In the genomic region with DNA sequence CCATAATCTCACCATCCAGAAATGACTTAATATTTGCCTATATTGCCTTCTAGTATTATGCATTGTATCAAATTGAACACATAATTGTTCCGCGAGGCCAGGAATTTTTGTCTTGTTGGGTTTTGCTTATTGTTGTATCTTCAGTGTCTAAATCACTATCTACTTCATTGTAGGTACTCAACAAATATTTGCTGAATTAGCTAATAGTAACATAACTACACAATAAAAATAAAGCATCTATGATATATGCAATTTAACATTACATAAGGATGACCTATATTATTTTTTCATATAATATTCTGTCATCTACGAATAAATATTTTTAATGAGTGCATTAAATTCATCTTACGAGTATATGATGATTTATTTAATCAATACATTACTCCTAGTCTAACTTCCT, we compare ENCODE assay signal across 10 cellular contexts.
"Had no signal": no experiment of that assay in that cellular context is flagged by ENCODE, and none has a peak within 500 bp of the region (broad histone marks: within the 10 kb centered on the region; RNA-seq: fewer than 3 reads in every experiment).

No MANE protein-coding gene starts in this region.

- H3K9me3 ChIP-seq: HAP-1 had no signal

- H3K4me2 ChIP-seq: KMS-11 had no signal

- DNase-seq: GM23248, GOT3, H7, HFFc6, IMR-90, KBM-7 had no signal

- ATAC-seq: HCT116 had no signal

- H2AFZ ChIP-seq: GM23248 had no signal

- H3K36me3 ChIP-seq: HAP-1 had no signal

- H3K27ac ChIP-seq: GM23248, HL-60, KMS-11 had no signal

- H3K4me1 ChIP-seq: HAP-1 had no signal

- H3K9ac ChIP-seq: GM23248, KMS-11 had no signal

- H3K4me3 ChIP-seq: GM23248, HAP-1 had no signal
